Comparison of ENCODE assay signal across 8 cellular contexts in the genomic region with DNA sequence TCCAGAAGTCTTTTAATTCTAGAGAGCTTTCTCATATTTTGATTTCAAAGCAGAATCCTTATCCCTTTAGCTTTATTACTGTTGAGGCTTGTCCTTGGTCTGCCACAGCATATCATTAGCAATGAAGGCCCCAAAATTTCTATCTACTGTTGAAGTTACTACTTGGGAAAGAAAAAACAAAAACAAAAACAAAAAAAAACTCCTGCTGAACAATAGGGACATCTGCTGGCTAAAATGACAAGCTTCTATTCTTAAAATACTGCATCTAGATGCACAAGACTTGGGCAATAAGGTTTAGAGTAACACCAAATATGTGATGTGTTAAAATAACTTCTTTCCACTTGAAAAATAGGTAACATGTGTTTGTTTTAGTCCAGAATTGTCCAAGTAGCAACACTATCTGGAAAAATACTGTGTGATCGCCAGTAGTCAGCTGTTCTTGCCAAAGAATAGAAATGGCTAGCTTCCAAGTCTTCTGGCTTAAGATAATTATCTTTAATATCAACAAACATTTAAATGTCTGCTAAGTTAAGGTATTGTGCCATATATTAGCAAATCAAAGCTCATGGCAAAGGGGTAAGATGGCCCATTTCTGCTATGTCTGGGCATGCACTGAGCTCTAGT. TPM values are rescaled to one million over a fixed set of nuclear protein-coding genes. Genes with fewer than 3 reads are reported as not detected.
A peak's percentile ranks its signal among the peaks of the same experiment; 100 is the strongest.
DNase-seq lines count a peak whose midpoint lies in the region; ATAC-seq, FAIRE-seq and TF ChIP-seq lines count a peak whose summit lies in the region.

No MANE protein-coding gene starts in this region.

- H3K9me2 ChIP-seq in hepatocyte (replicated peaks; ENCODE audit: insufficient read depth), result no peaks in the 10 kb centered on the region

- WGBS in hepatocyte (ENCODE audit: low lambda C conversion rate, missing lambda C conversion rate), result 65% methylated on average over 1 of the region's 1 CpG

- H3K9me3 ChIP-seq in hepatocyte (ENCODE audit: low read depth), result no peaks in the 10 kb centered on the region

- no peak overlapping the region for H3K4me3 Mint-ChIP-seq in glutamatergic neuron (ENCODE audit: unreplicated experiment)

- H3K9me3 Mint-ChIP-seq in glutamatergic neuron (ENCODE audit: unreplicated experiment), result peaks cover 10% of the 10 kb centered on the region

- H3K27ac Mint-ChIP-seq in glutamatergic neuron (ENCODE audit: unreplicated experiment), result no peak overlapping the region

- no peak overlapping the region for H3K27ac ChIP-seq in C4-2B
- H3K27ac ChIP-seq in hepatocyte, result no peak overlapping the region

- no peak overlapping the region for H2AFZ ChIP-seq in hepatocyte

- H3K4me1 ChIP-seq in hepatocyte (ENCODE audit: insufficient read depth), result no peaks in the 10 kb centered on the region

- no peaks in the 10 kb centered on the region for H3K36me3 Mint-ChIP-seq in glutamatergic neuron (ENCODE audit: unreplicated experiment)

- peaks cover 1% of the 10 kb centered on the region for H3K4me1 Mint-ChIP-seq in glutamatergic neuron (ENCODE audit: low read depth, unreplicated experiment)

- FAIRE-seq in GM19239 (lab: Jason Lieb, UNC), result peak; percentile 64

- no peak overlapping the region for H3K4me2 ChIP-seq in hepatocyte

- H4K20me1 ChIP-seq in hepatocyte (ENCODE audit: insufficient read depth, poor library complexity, severe bottlenecking), result peaks cover under 1% of the 10 kb centered on the region

- H3K27me3 Mint-ChIP-seq in glutamatergic neuron (ENCODE audit: unreplicated experiment), result peaks cover 10% of the 10 kb centered on the region

- no peaks in the 10 kb centered on the region for H3K27me3 ChIP-seq in hepatocyte

- TF ChIP-seq CTCF in C4-2B (conservative IDR thresholded peaks at IDR 0.05) (peak; percentile 95), hepatocyte (IDR thresholded peaks at IDR 0.05; ENCODE audit: poor library complexity) (peak; percentile 72), glutamatergic neuron (IDR thresholded peaks at IDR 0.05; ENCODE audit: partially characterized antibody, unreplicated experiment) (no peak)

- no peak for ATAC-seq in GM18907 (IDR thresholded peaks at IDR 0.05; ENCODE audit: unreplicated experiment)

- H3K79me2 ChIP-seq in hepatocyte, result peaks cover 3% of the 10 kb centered on the region

- no peaks in the 10 kb centered on the region for H3K36me3 ChIP-seq in hepatocyte (replicated peaks; ENCODE audit: insufficient read depth, low read depth)

- no peak overlapping the region for H3K4me3 ChIP-seq in hepatocyte

- DNase-seq in GM19239 (ENCODE audit: insufficient read length, low spot score) (no peak), SK-N-DZ (ENCODE audit: low spot score) (peak; percentile 21), hepatocyte (ENCODE audit: low spot score) (peak; percentile 24), glutamatergic neuron (no peak)
- no peak for DNase-seq in stimulated activated CD4-positive, alpha-beta T cell treated with anti-CD3 and anti-CD28 coated beads, Interleukin-15, amount 100 ng/mL, for 24 hours
- no peak for DNase-seq in stimulated activated CD4-positive, alpha-beta T cell treated with anti-CD3 and anti-CD28 coated beads, Interleukin-4, amount 100 ng/mL, for 4 hours

RNA-seq across cellular contexts. Expression of a gene that starts 3.8 kb away (rescaled TPM):
- polyA plus RNA-seq in SK-N-DZ (2014; cell fraction: cytosol; rRNA removed), result 43.8 and 80.3 TPM in 2 replicates
- 329 and 349 TPM in 2 replicates for polyA plus RNA-seq in SK-N-DZ (2014; cell fraction: nucleus; rRNA removed)
- 74.3 and 75.1 TPM in 2 replicates for total RNA-seq in hepatocyte
- polyA plus RNA-seq in hepatocyte, result 37.8 and 42.5 TPM in 2 replicates
- 168 TPM for total RNA-seq in glutamatergic neuron (ENCODE audit: unreplicated experiment)

Comparison
In these comparisons a context has a peak if more than half of its experiments do, and no peak if none do; other contexts are left out.
1. DNase-seq: peak in SK-N-DZ (single experiment) and hepatocyte (single experiment); none in GM19239 (single experiment), glutamatergic neuron (single experiment), stimulated activated CD4-positive, alpha-beta T cell treated with anti-CD3 and anti-CD28 coated beads, Interleukin-15, amount 100 ng/mL, for 24 hours (single experiment) and stimulated activated CD4-positive, alpha-beta T cell treated with anti-CD3 and anti-CD28 coated beads, Interleukin-4, amount 100 ng/mL, for 4 hours (0 of 2).